8 cellular contexts compared by ENCODE assay signal in genomic region chr17:76736349-76737081, GRCh38.
DNase-seq lines count a peak whose midpoint lies in the region; ATAC-seq and TF ChIP-seq lines count a peak whose summit lies in the region.

No MANE protein-coding gene starts in this region.

- peak overlapping the region; percentile 98 for H3K27ac ChIP-seq in HL-60 (replicated peaks)

- peak; percentile 2 for ATAC-seq in GM19043 (IDR thresholded peaks at IDR 0.05; ENCODE audit: low read depth, unreplicated experiment)
- no peak for ATAC-seq in GM18517 (IDR thresholded peaks at IDR 0.05; ENCODE audit: unreplicated experiment)

- peak overlapping the region; percentile 89 for H3K4me3 ChIP-seq in HL-60 (replicated peaks; ENCODE audit: insufficient read depth, low read length)

- H3K27me3 ChIP-seq in HL-60 (ENCODE audit: insufficient read depth, poor library complexity, severe bottlenecking), result no peaks in the 10 kb centered on the region

- TF ChIP-seq CTCF in HL-60 (IDR thresholded peaks at IDR 0.05; ENCODE audit: insufficient read depth, low read length), result no peak

- DNase-seq in Ammon's horn (ENCODE audit: low spot score) (peak; percentile 71), HL-60 (ENCODE audit: low read depth in 1 of 2, low spot score in 1 of 2) (peak in 1 of 2 experiments; percentile 36), SW480 (ENCODE audit: low spot score) (peak; percentile 60), anterior cingulate cortex (lab: John Stamatoyannopoulos, UW) (peak in 55 of 58 donors; percentile 10 to 79 (median 63)), hepatic stellate cell (ENCODE audit: low spot score) (peak; percentile 66), retina (peak; percentile 86)
